Comparison of ENCODE assay signal across 1 cellular context in the genomic region with DNA sequence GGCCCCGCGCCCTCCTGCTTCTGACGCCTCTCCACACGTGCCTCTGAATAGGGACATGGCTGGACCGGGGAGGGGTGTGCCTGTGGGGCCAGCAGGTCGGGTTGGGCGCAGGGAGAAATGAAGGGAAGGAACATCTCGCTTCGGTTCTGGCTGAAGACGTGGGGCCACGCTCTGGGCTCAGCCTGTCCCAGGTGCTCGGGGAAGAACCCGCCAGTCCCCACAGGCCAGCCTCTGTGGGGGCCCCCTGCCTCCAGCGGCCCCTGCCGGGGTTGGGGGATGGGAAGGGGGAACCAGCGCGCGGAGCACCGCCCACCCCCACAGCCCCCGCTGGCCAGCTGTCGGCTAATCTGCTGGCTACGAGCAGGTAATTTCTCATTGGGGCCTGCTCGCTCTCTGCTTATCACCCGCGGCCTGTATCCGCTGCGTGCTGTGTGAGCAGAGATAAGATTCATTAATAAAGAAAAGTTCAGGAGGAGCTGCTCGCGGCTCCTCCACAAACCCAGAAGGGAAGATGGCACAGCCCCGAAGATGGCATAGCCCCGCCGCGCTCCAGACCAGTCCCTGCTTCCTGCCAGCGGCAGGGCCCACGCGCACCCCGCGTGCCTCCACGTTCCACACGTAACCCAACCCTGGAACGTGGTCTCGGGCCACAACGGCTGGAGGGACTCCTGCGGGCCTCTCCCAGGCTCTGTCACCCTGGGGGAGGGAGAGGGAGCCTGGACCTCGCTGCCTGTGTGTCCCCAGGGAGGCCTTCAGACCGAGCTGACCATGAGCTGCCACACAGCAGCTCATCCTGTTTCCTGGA.
TF ChIP-seq lines count a peak whose summit lies in the region.

No MANE protein-coding gene starts in this region.

TF ChIP-seq in GM23338, 12 proteins besides CTCF, POLR2A, EP300 and RAD21 (continued from another document):
- TF ChIP-seq, protein P1, sequence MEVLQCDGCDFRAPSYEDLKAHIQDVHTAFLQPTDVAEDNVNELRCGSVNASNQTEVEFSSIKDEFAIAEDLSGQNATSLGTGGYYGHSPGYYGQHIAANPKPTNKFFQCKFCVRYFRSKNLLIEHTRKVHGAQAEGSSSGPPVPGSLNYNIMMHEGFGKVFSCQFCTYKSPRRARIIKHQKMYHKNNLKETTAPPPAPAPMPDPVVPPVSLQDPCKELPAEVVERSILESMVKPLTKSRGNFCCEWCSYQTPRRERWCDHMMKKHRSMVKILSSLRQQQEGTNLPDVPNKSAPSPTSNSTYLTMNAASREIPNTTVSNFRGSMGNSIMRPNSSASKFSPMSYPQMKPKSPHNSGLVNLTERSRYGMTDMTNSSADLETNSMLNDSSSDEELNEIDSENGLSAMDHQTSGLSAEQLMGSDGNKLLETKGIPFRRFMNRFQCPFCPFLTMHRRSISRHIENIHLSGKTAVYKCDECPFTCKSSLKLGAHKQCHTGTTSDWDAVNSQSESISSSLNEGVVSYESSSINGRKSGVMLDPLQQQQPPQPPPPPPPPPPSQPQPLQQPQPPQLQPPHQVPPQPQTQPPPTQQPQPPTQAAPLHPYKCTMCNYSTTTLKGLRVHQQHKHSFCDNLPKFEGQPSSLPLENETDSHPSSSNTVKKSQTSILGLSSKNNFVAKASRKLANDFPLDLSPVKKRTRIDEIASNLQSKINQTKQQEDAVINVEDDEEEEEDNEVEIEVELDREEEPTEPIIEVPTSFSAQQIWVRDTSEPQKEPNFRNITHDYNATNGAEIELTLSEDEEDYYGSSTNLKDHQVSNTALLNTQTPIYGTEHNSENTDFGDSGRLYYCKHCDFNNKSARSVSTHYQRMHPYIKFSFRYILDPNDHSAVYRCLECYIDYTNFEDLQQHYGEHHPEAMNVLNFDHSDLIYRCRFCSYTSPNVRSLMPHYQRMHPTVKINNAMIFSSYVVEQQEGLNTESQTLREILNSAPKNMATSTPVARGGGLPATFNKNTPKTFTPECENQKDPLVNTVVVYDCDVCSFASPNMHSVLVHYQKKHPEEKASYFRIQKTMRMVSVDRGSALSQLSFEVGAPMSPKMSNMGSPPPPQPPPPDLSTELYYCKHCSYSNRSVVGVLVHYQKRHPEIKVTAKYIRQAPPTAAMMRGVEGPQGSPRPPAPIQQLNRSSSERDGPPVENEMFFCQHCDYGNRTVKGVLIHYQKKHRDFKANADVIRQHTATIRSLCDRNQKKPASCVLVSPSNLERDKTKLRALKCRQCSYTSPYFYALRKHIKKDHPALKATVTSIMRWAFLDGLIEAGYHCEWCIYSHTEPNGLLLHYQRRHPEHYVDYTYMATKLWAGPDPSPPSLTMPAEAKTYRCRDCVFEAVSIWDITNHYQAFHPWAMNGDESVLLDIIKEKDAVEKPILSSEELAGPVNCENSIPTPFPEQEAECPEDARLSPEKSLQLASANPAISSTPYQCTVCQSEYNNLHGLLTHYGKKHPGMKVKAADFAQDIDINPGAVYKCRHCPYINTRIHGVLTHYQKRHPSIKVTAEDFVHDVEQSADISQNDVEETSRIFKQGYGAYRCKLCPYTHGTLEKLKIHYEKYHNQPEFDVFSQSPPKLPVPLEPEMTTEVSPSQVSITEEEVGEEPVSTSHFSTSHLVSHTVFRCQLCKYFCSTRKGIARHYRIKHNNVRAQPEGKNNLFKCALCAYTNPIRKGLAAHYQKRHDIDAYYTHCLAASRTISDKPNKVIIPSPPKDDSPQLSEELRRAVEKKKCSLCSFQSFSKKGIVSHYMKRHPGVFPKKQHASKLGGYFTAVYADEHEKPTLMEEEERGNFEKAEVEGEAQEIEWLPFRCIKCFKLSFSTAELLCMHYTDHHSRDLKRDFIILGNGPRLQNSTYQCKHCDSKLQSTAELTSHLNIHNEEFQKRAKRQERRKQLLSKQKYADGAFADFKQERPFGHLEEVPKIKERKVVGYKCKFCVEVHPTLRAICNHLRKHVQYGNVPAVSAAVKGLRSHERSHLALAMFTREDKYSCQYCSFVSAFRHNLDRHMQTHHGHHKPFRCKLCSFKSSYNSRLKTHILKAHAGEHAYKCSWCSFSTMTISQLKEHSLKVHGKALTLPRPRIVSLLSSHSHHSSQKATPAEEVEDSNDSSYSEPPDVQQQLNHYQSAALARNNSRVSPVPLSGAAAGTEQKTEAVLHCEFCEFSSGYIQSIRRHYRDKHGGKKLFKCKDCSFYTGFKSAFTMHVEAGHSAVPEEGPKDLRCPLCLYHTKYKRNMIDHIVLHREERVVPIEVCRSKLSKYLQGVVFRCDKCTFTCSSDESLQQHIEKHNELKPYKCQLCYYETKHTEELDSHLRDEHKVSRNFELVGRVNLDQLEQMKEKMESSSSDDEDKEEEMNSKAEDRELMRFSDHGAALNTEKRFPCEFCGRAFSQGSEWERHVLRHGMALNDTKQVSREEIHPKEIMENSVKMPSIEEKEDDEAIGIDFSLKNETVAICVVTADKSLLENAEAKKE (CRISPR knock-in tag; IDR thresholded peaks at IDR 0.05) = no peak
- TF ChIP-seq ZNF114 (CRISPR knock-in tag; IDR thresholded peaks at IDR 0.05) (no peak), STAT1 (IDR thresholded peaks at IDR 0.05; ENCODE audit: unreplicated experiment) (no peak), EZH2 (IDR thresholded peaks at IDR 0.05; ENCODE audit: low read depth, unreplicated experiment) (no peak), NANOG (IDR thresholded peaks at IDR 0.05; ENCODE audit: borderline replicate concordance) (no peak), JUNB (IDR thresholded peaks at IDR 0.05; ENCODE audit: unreplicated experiment) (no peak), POLR2AphosphoS5 (IDR thresholded peaks at IDR 0.05; ENCODE audit: low read depth) (no peak)
- TF ChIP-seq, protein P2, sequence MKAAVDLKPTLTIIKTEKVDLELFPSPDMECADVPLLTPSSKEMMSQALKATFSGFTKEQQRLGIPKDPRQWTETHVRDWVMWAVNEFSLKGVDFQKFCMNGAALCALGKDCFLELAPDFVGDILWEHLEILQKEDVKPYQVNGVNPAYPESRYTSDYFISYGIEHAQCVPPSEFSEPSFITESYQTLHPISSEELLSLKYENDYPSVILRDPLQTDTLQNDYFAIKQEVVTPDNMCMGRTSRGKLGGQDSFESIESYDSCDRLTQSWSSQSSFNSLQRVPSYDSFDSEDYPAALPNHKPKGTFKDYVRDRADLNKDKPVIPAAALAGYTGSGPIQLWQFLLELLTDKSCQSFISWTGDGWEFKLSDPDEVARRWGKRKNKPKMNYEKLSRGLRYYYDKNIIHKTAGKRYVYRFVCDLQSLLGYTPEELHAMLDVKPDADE (IDR thresholded peaks at IDR 0.05) = no peak
- TF ChIP-seq, protein P3, sequence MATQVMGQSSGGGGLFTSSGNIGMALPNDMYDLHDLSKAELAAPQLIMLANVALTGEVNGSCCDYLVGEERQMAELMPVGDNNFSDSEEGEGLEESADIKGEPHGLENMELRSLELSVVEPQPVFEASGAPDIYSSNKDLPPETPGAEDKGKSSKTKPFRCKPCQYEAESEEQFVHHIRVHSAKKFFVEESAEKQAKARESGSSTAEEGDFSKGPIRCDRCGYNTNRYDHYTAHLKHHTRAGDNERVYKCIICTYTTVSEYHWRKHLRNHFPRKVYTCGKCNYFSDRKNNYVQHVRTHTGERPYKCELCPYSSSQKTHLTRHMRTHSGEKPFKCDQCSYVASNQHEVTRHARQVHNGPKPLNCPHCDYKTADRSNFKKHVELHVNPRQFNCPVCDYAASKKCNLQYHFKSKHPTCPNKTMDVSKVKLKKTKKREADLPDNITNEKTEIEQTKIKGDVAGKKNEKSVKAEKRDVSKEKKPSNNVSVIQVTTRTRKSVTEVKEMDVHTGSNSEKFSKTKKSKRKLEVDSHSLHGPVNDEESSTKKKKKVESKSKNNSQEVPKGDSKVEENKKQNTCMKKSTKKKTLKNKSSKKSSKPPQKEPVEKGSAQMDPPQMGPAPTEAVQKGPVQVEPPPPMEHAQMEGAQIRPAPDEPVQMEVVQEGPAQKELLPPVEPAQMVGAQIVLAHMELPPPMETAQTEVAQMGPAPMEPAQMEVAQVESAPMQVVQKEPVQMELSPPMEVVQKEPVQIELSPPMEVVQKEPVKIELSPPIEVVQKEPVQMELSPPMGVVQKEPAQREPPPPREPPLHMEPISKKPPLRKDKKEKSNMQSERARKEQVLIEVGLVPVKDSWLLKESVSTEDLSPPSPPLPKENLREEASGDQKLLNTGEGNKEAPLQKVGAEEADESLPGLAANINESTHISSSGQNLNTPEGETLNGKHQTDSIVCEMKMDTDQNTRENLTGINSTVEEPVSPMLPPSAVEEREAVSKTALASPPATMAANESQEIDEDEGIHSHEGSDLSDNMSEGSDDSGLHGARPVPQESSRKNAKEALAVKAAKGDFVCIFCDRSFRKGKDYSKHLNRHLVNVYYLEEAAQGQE (IDR thresholded peaks at IDR 0.05; ENCODE audit: unreplicated experiment) = no peak
